ENCODE assay signal across 8 cellular contexts in genomic region chr3:51390186-51390585, GRCh38. TPM values are rescaled to one million over a fixed set of nuclear protein-coding genes. Genes with fewer than 3 reads are reported as not detected.
A peak's percentile ranks its signal among the peaks of the same experiment; 100 is the strongest.
DNase-seq lines count a peak whose midpoint lies in the region; ATAC-seq and TF ChIP-seq lines count a peak whose summit lies in the region.

No MANE protein-coding gene starts in this region.

- peaks cover 20% of the 10 kb centered on the region for H3K9me3 ChIP-seq in neuron (ENCODE audit: low read length)

- H3K36me3 Mint-ChIP-seq in effector memory CD8-positive, alpha-beta T cell (ENCODE audit: insufficient read depth) = peaks cover 83% of the 10 kb centered on the region

- H3K36me3 ChIP-seq in neuron (ENCODE audit: insufficient read depth, low read length) = peaks cover 69% of the 10 kb centered on the region

- H3K27me3 Mint-ChIP-seq in effector memory CD8-positive, alpha-beta T cell = no peaks in the 10 kb centered on the region

- H3K27ac Mint-ChIP-seq in effector memory CD8-positive, alpha-beta T cell = peak overlapping the region in 1 of 2 donors; percentile 66

- H3K9me3 Mint-ChIP-seq in effector memory CD8-positive, alpha-beta T cell = no peaks in the 10 kb centered on the region

- intact Hi-C loops in dorsolateral prefrontal cortex (cut with DNase I) = loop anchor here (2.0 to 10.0 kb wide), 6 partner anchors 111 to 1035 kb away; partner anchors contain the start of genes TMEM115 (in 2 of the 2), CYB561D2 (in 1 of the 2), DCAF1 (in 1 of the 2) and DOCK3 (in 1 of the 2)

- peaks cover 46% of the 10 kb centered on the region for H3K4me1 ChIP-seq in neuron (ENCODE audit: insufficient read depth, low read length)

- ATAC-seq in effector memory CD8-positive, alpha-beta T cell (replicated peaks) = no peak
- ATAC-seq in HG03354 (IDR thresholded peaks at IDR 0.05; ENCODE audit: poor library complexity, severe bottlenecking, unreplicated experiment) (no peak), HG03439 (IDR thresholded peaks at IDR 0.05; ENCODE audit: unreplicated experiment) (no peak), GM18870 (IDR thresholded peaks at IDR 0.05; ENCODE audit: unreplicated experiment) (no peak)

- TF ChIP-seq CTCF in AG10803 (conservative IDR thresholded peaks at IDR 0.05; ENCODE audit: low read length) = no peak
- no peak for TF ChIP-seq CTCF in dorsolateral prefrontal cortex (IDR thresholded peaks at IDR 0.05 in 54 of 56, conservative IDR thresholded peaks at IDR 0.05 in 2 of 56; ENCODE audit: low read depth in 1 of 56, partially characterized antibody in 56 of 56)

- H3K27ac ChIP-seq in dorsolateral prefrontal cortex = peak overlapping the region in 51 of 59 donors; percentile 32 to 96 (median 84)

- DNase-seq in AG10803 (ENCODE audit: low read depth) = no peak
- DNase-seq in Jurkat, Clone E6-1 (ENCODE audit: low read depth, low spot score) = no peak
- peak in 2 of 10 donors; percentile 8 to 23 for DNase-seq in dorsolateral prefrontal cortex
- no peak for DNase-seq in effector memory CD8-positive, alpha-beta T cell

- H3K4me3 ChIP-seq in AG10803 (ENCODE audit: low read length) (peak overlapping the region; percentile 52; the same call in 1 of the 2 replicates), dorsolateral prefrontal cortex (peak overlapping the region in 42 of 59 donors; percentile 39 to 82 (median 74)), neuron (ENCODE audit: low read length) (peak overlapping the region; percentile 42)
- H3K4me3 ChIP-seq in Jurkat, Clone E6-1 (ENCODE audit: low read length) = peak overlapping the region; percentile 58

- H3K4me1 Mint-ChIP-seq in effector memory CD8-positive, alpha-beta T cell (ENCODE audit: low read depth in 2 of 2) = peaks cover 51 to 57% of the 10 kb centered on the region in 2 donors

- H3K27me3 ChIP-seq in dorsolateral prefrontal cortex (no peaks in the 10 kb centered on the region), neuron (ENCODE audit: insufficient read depth, low read length) (no peaks in the 10 kb centered on the region)

- H2AFZ ChIP-seq in neuron (ENCODE audit: low read depth, low read length) = no peak overlapping the region

- H3K4me3 Mint-ChIP-seq in effector memory CD8-positive, alpha-beta T cell = peak overlapping the region in 1 of 2 donors; percentile 67

RNA-seq across cellular contexts. Expression of gene RBM15B, which starts 0.9 kb away (rescaled TPM):
- 31.0 TPM for polyA plus RNA-seq in Jurkat, Clone E6-1 (2012; ENCODE audit: insufficient read depth, insufficient read length)
- total RNA-seq in dorsolateral prefrontal cortex = 10 to 100 TPM; 15.0 to 22.9 (median 19.1) TPM

RNA-seq across cellular contexts. Expression of gene MANF, which starts 5.1 kb away (rescaled TPM):
- polyA plus RNA-seq in Jurkat, Clone E6-1 (2012; ENCODE audit: insufficient read depth, insufficient read length) = 220 TPM
- 10 to 100 TPM; 12.0 to 80.8 (median 29.0) TPM for total RNA-seq in dorsolateral prefrontal cortex
